In the genomic region with DNA sequence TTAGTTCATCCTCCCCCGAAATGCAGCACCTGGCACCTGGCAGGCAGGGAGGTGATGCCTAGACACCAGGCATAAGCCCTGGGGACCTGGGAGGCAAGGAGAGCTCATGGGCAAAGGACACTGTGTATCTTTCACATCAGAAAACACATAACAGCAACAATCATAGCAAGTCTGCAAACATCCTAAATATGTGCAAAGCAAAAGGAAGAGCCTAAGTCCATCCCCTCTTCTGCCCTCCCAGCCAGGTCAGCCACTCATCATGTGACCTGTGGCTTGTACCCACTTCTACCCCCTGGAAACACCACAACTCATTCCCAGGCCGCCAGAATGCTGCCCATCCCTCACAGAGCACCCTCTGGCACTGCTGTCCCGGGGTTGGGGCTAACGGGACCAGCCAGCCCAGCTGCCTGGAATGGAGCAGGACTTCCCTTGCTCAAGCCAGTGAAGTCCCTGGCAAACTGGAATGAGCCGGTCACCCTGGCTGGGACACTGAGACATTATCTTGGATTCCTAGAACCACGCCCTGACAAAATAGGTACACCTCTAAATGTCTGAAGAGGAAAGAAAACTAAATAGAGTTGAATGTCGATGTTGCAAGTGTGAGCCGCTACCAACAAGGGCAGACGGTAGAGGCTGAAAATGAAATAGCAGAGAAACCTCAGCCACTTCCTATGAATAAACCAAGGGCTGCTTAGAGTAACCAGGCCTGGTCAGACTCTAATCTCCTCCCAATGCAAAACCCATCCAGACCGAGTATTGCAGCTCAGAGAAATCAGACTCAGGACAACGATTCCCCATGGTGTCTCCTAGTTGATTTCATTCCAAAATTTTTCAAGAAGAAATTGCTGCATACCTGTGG, we compare ENCODE assay signal across 15 cellular contexts. TPM values are rescaled to one million over a fixed set of nuclear protein-coding genes. Genes with fewer than 3 reads are reported as not detected.
DNase-seq lines count a peak whose midpoint lies in the region; ATAC-seq and TF ChIP-seq lines count a peak whose summit lies in the region.
"Had no signal": no experiment of that assay in that cellular context is flagged by ENCODE, and none has a peak within 500 bp of the region (broad histone marks: within the 10 kb centered on the region; RNA-seq: fewer than 3 reads in every experiment).

No MANE protein-coding gene starts in this region.

- TF ChIP-seq CTCF in IMR-90 (conservative IDR thresholded peaks at IDR 0.05; ENCODE audit: low read depth, low read length), result no peak
- no peak for TF ChIP-seq CTCF in VCaP (conservative IDR thresholded peaks at IDR 0.05)
- TF ChIP-seq CTCF in stomach (IDR thresholded peaks at IDR 0.05), result no peak

- H4K8ac ChIP-seq in IMR-90 (ENCODE audit: low read depth in 2 of 2, low read length in 2 of 2), result no peak overlapping the region

- no peak overlapping the region for H3K56ac ChIP-seq in IMR-90 (ENCODE audit: extremely low read depth, insufficient read depth, low read length)

- CTCF ChIA-PET in IMR-90 (lab: Yijun Ruan, JAX), result no interaction called here

- no peak overlapping the region for H3K4ac ChIP-seq in IMR-90 (ENCODE audit: low read depth, low read length)

- no peaks in the 10 kb centered on the region for H3K4me1 ChIP-seq in IMR-90 (ENCODE audit: control insufficient read depth, insufficient read depth, low read length)
- H3K4me1 ChIP-seq in stomach, result peaks cover 30 to 65% (median 43%) of the 10 kb centered on the region in 4 donors

- no peak overlapping the region for H3K9ac ChIP-seq in IMR-90 (ENCODE audit: low read depth, low read length)

- no peak for TF ChIP-seq RAD21 in IMR-90 (IDR thresholded peaks at IDR 0.05; ENCODE audit: low read length)

- in situ Hi-C loops in IMR-90 (cut with MboI; ENCODE audit: low sequenced_read_pairs), result no loop called here

- intact Hi-C loops in IMR-90 (cut with micrococcal nuclease), result loop anchor here (10.0 kb wide), 1 partner anchor 1366 kb away; no protein-coding TSS in a partner anchor
- intact Hi-C loops in stomach (cut with DNase I; ENCODE audit: low total_unique reads), result no loop called here

- H3K27ac ChIP-seq in IMR-90 (ENCODE audit: insufficient read depth, low read length) (no peak overlapping the region), VCaP (peak overlapping the region; percentile 100), stomach (peak overlapping the region; percentile 21 to 64 (median 54))
- H3K27ac ChIP-seq: cardiac muscle cell had no signal

- no peaks in the 10 kb centered on the region for H3K27me3 ChIP-seq in IMR-90 (ENCODE audit: control insufficient read depth, insufficient read depth, low read length)
- H3K27me3 ChIP-seq in stomach, result peaks cover 0 to under 1% (median 0%) of the 10 kb centered on the region in 3 donors
- H3K27me3 ChIP-seq: cardiac muscle cell had no signal

- dilution Hi-C loops in IMR-90 (cut with HindIII; ENCODE audit: low sequenced_read_pairs, unreplicated experiment), result no loop called here

- H3K9me3 ChIP-seq in IMR-90 (ENCODE audit: control insufficient read depth, insufficient read depth, low read length) (no peaks in the 10 kb centered on the region), stomach (no peaks in the 10 kb centered on the region)

- no peak overlapping the region for H3K4me3 ChIP-seq in IMR-90 (ENCODE audit: insufficient read depth, low read depth, low read length)
- no peak overlapping the region for H3K4me3 ChIP-seq in stomach
- H3K4me3 ChIP-seq: cardiac muscle cell had no signal

- DNase-seq in IMR-90 (no peak), left lobe of liver (ENCODE audit: low spot score) (no peak), stomach (no peak), nucleus accumbens (lab: John Stamatoyannopoulos, UW) (no peak), NCI-H524 (lab: John Stamatoyannopoulos, UW) (no peak), RKO (ENCODE audit: low spot score) (no peak)
- DNase-seq: activated CD4-positive, alpha-beta memory T cell treated with anti-CD3 and anti-CD28 coated beads, Interleukin-2, amount 10 ng/mL, durations not matched to agents 7 days and 5 days; activated gamma-delta T cell treated with Interleukin-2 at 50 U/mL for 16 hours; CD8-positive, alpha-beta memory T cell; NCI-H1105; SIG-M5; stimulated activated naive CD8-positive, alpha-beta T cell treated with anti-CD3 and anti-CD28 coated beads, Interleukin-15, amount 100 ng/mL, for 72 hours had no signal

- no peak overlapping the region for H3K4me2 ChIP-seq in IMR-90 (ENCODE audit: low read depth, low read length)

- H2AK5ac ChIP-seq in IMR-90 (ENCODE audit: low read depth, low read length), result no peak overlapping the region

- no peaks in the 10 kb centered on the region for H4K20me1 ChIP-seq in IMR-90 (ENCODE audit: insufficient read depth, low read length)

- no peak overlapping the region for H2BK20ac ChIP-seq in IMR-90 (ENCODE audit: low read depth, low read length)

- no peak overlapping the region for H3K18ac ChIP-seq in IMR-90 (ENCODE audit: low read depth, low read length)

- WGBS in IMR-90 (ENCODE audit: extremely low coverage in 2 of 2, insufficient read length in 1 of 2), 2 experiments, result 83% methylated on average over 1 of the region's 11 CpGs; no CpG with 5 or more reads in 1 of the 2 experiments
- 22 to 49% (median 35%) methylated on average over 11 of the region's 11 CpGs for WGBS in stomach, 5 donors

- no peak overlapping the region for H2BK15ac ChIP-seq in IMR-90 (ENCODE audit: low read depth, low read length)

- H4K5ac ChIP-seq in IMR-90 (ENCODE audit: low read depth, low read length), result no peak overlapping the region

- no peak overlapping the region for H3K14ac ChIP-seq in IMR-90 (replicated peaks; ENCODE audit: low read depth, low read length)

- H2AK9ac ChIP-seq in IMR-90 (replicated peaks; ENCODE audit: low read depth, low read length, poor library complexity), result peak overlapping the region; percentile 72

- H3K36me3 ChIP-seq in IMR-90 (ENCODE audit: control insufficient read depth, insufficient read depth, low read length) (no peaks in the 10 kb centered on the region), stomach (peaks cover 8 to 73% (median 48%) of the 10 kb centered on the region in 4 donors)
- H3K36me3 ChIP-seq: cardiac muscle cell had no signal

- no peak for ATAC-seq in IMR-90 (ENCODE audit: low read depth)
- ATAC-seq in left lobe of liver, result peak; percentile 8
- ATAC-seq: stimulated activated naive CD8-positive, alpha-beta T cell treated with anti-CD3 and anti-CD28 coated beads, Interleukin-15, amount 100 ng/mL, for 72 hours had no signal

- H3K79me1 ChIP-seq in IMR-90 (ENCODE audit: low read depth in 1 of 2, low read length in 2 of 2), result no peaks in the 10 kb centered on the region

- no peak overlapping the region for H2BK5ac ChIP-seq in IMR-90 (ENCODE audit: low read depth, low read length, poor library complexity, severe bottlenecking)

- TF ChIP-seq EP300 in stomach (IDR thresholded peaks at IDR 0.05), result no peak

- H2BK120ac ChIP-seq in IMR-90 (ENCODE audit: low read depth, low read length), result no peak overlapping the region

- no peak overlapping the region for H2AFZ ChIP-seq in IMR-90 (replicated peaks; ENCODE audit: low read length, poor library complexity)

- no TSS peak for BruUV-seq in IMR-90 (replicated peaks; lab: Mats Ljungman, UMichigan)

- H3K9me1 ChIP-seq in IMR-90 (ENCODE audit: insufficient read depth, low read length), result no peaks in the 10 kb centered on the region

- no peak overlapping the region for H4K91ac ChIP-seq in IMR-90 (ENCODE audit: insufficient read depth, low read depth, low read length)

- H3K23ac ChIP-seq in IMR-90 (ENCODE audit: low read depth, low read length), result no peak overlapping the region

- POLR2A ChIA-PET in IMR-90 (lab: Charles Lee; ENCODE audit: unreplicated experiment), result no interaction called here

- no peak for TF ChIP-seq POLR2A in IMR-90 (IDR thresholded peaks at IDR 0.05; ENCODE audit: low read depth, low read length)
- no peak for TF ChIP-seq POLR2A in stomach (IDR thresholded peaks at IDR 0.05)

TF ChIP-seq in IMR-90, 13 proteins besides CTCF, POLR2A, EP300 and RAD21:
- no peak for TF ChIP-seq RCOR1 (IDR thresholded peaks at IDR 0.05; ENCODE audit: insufficient replicate concordance, low read length)

RNA-seq across cellular contexts. Expression of a gene that starts 29.4 kb away (rescaled TPM):
- total RNA-seq in IMR-90 (2012; rRNA removed) (not detected in 2 replicates), left lobe of liver (21.5 TPM), stomach (100 to 1,000 TPM; 102 to 554 (median 195) TPM)
- polyA plus RNA-seq in IMR-90 (2012; rRNA removed) (not detected in 2 replicates), stomach (100 to 1,000 TPM in 1 of 3 donors, 10 to 100 TPM in 2; 58.2 to 106 (median 59.2) TPM)
- polyA plus RNA-seq in IMR-90 (2012; cell fraction: cytosol; rRNA removed), result not detected in 2 replicates
- 0.02 TPM in 2 replicates for polyA plus RNA-seq in IMR-90 (2012; cell fraction: nucleus; rRNA removed; ENCODE audit: low replicate concordance)
- total RNA-seq: activated CD4-positive, alpha-beta memory T cell treated with anti-CD3 and anti-CD28 coated beads, Interleukin-2, amount 10 ng/mL, durations not matched to agents 7 days and 5 days; cardiac muscle cell; CD8-positive, alpha-beta memory T cell; glomerular endothelial cell had no signal
- polyA plus RNA-seq: cardiac muscle cell; CD8-positive, alpha-beta memory T cell had no signal

RNA-seq across cellular contexts. Expression of a gene that starts 52.5 kb away (rescaled TPM):
- total RNA-seq in IMR-90 (2012; rRNA removed) (1.9 and 2.5 TPM in 2 replicates), left lobe of liver (8.5 TPM), stomach (100 to 1,000 TPM in 2 of 5 donors, 10 to 100 TPM in 3; 15.1 to 125 (median 66.9) TPM)
- polyA plus RNA-seq in IMR-90 (2012; rRNA removed) (0.56 and 1.0 TPM in 2 replicates), stomach (10 to 100 TPM; 11.4 to 25.2 (median 25.1) TPM)
- polyA plus RNA-seq in IMR-90 (2012; cell fraction: cytosol; rRNA removed), result 0.53 and 0.63 TPM in 2 replicates
- 2.0 and 4.9 TPM in 2 replicates for polyA plus RNA-seq in IMR-90 (2012; cell fraction: nucleus; rRNA removed; ENCODE audit: low replicate concordance)
- total RNA-seq: cardiac muscle cell had no signal
- polyA plus RNA-seq: cardiac muscle cell had no signal

Comparison
In these comparisons a context has a peak if more than half of its experiments do, and no peak if none do; other contexts are left out.
1. RNA of a gene that starts 29.4 kb away (total RNA-seq): 102 to 554 TPM in stomach and 21.5 TPM in left lobe of liver (single experiment); not detected in IMR-90; every median in the first group is over 10 times any median in the second.